ENCODE assay signal across 35 cellular contexts in genomic region chr10:106169241-106169640, GRCh38.
"Had no signal": no experiment of that assay in that cellular context is flagged by ENCODE, and none has a peak within 500 bp of the region (broad histone marks: within the 10 kb centered on the region; RNA-seq: fewer than 3 reads in every experiment).

No MANE protein-coding gene starts in this region.

- H3K9ac ChIP-seq: KMS-11 had no signal

- H3K27ac ChIP-seq: KMS-11 had no signal

- H3K9me3 ChIP-seq: MG63 had no signal

- H3K36me3 ChIP-seq: MG63 had no signal

- H3K4me3 ChIP-seq: MG63 had no signal

- H3K27me3 ChIP-seq: MG63 had no signal

- H3K4me2 ChIP-seq: KMS-11 had no signal

- DNase-seq: Karpas-422, Kasumi-1, MG63, MM.1S, MV-4-11, NCI-H1048, NCI-H1092, NCI-H1092 treated with DMSO at 0.1 percent for 48 hours, NCI-H1105, NCI-H1105 treated with DMSO at 0.1 percent for 48 hours, NCI-H1417, NCI-H1417 treated with DMSO at 0.1 percent for 48 hours, NCI-H1436, NCI-H1436 treated with DMSO at 0.1 percent for 48 hours, NCI-H146, NCI-H1694, NCI-H1694 treated with DMSO at 0.1 percent for 48 hours, NCI-H187, NCI-H187 treated with DMSO at 0.1 percent for 48 hours, NCI-H1930, NCI-H2029, NCI-H2029 treated with DMSO at 0.1 percent for 48 hours, NCI-H2081, NCI-H2081 treated with DMSO at 0.1 percent for 48 hours, NCI-H2107, NCI-H2171, NCI-H2171 treated with DMSO at 0.1 percent for 48 hours, NCI-H2227 treated with DMSO at 0.1 percent for 48 hours, NCI-H226, NCI-H345, NCI-H446, NCI-H446 treated with DMSO at 0.1 percent for 48 hours, NCI-H510A, NCI-H510A treated with DMSO at 0.1 percent for 48 hours had no signal
